Comparison of ENCODE assay signal across 8 cellular contexts in genomic region chr3:184133840-184134745, GRCh38. TPM values are rescaled to one million over a fixed set of nuclear protein-coding genes. Genes with fewer than 3 reads are reported as not detected.
A peak's percentile ranks its signal among the peaks of the same experiment; 100 is the strongest.
DNase-seq lines count a peak whose midpoint lies in the region; ATAC-seq and TF ChIP-seq lines count a peak whose summit lies in the region.

No MANE protein-coding gene starts in this region.

- WGBS in endodermal cell (ENCODE audit: insufficient coverage in 1 of 2, insufficient read length in 1 of 2), 2 experiments: 0 to 1% methylated on average over 24 to 36 of the region's 37 CpGs

- peaks cover 8% of the 10 kb centered on the region for H3K36me3 ChIP-seq in endodermal cell (ENCODE audit: control insufficient read depth, insufficient read depth, low read length)

- ATAC-seq in HG03342 (IDR thresholded peaks at IDR 0.05; ENCODE audit: unreplicated experiment): peak; percentile 43
- ATAC-seq in GM19324 (IDR thresholded peaks at IDR 0.05; ENCODE audit: low FRiP score, unreplicated experiment): no peak

- no peaks in the 10 kb centered on the region for H3K4me1 ChIP-seq in endodermal cell (ENCODE audit: control insufficient read depth, insufficient read depth, low read length)

- H3K9me3 Mint-ChIP-seq in activated CD4-positive, alpha-beta memory T cell treated with anti-CD3 and anti-CD28 coated beads, Interleukin-2, amount 10 ng/mL, durations not matched to agents 7 days and 5 days: no peaks in the 10 kb centered on the region
- H3K9me3 Mint-ChIP-seq in endodermal cell: no peaks in the 10 kb centered on the region

- DNase-seq in ELR (ENCODE audit: low read depth) (peak; percentile 90), NCI-H526 treated with DMSO at 0.1 percent for 48 hours (lab: John Stamatoyannopoulos, UW) (peak; percentile 78), endodermal cell (peak; percentile 90), medulla oblongata (ENCODE audit: extremely low spot score) (peak; percentile 91)
- peak; percentile 41 for DNase-seq in activated CD4-positive, alpha-beta memory T cell treated with anti-CD3 and anti-CD28 coated beads, Interleukin-2, amount 10 ng/mL, durations not matched to agents 7 days and 5 days
- peak; percentile 44 to 55 for DNase-seq in stimulated activated CD8-positive, alpha-beta memory T cell treated with anti-CD3 and anti-CD28 coated beads, Interleukin-2, amount 100 ng/mL, for 48 hours (ENCODE audit: low read depth in 2 of 2)

- TF ChIP-seq CTCF in endodermal cell (conservative IDR thresholded peaks at IDR 0.05): no peak

- H3K4me3 ChIP-seq in endodermal cell (ENCODE audit: low read length): peak overlapping the region; percentile 94

- CTCF ChIA-PET in activated CD4-positive, alpha-beta memory T cell treated with anti-CD3 and anti-CD28 coated beads, Interleukin-2, amount 10 ng/mL, durations not matched to agents 7 days and 5 days (lab: Charles Lee): interaction anchor here (1.4 to 4.1 kb wide), 3 partner anchors 11 to 116 kb away, joined by 6 to 17 read pairs (median 6); partner anchors contain the start of genes ABCC5 and EEF1AKMT4

- peaks cover 15% of the 10 kb centered on the region for H3K36me3 Mint-ChIP-seq in activated CD4-positive, alpha-beta memory T cell treated with anti-CD3 and anti-CD28 coated beads, Interleukin-2, amount 10 ng/mL, durations not matched to agents 7 days and 5 days (ENCODE audit: low read depth)
- peaks cover 7% of the 10 kb centered on the region for H3K36me3 Mint-ChIP-seq in endodermal cell (ENCODE audit: low read depth)

- H3K27ac Mint-ChIP-seq in activated CD4-positive, alpha-beta memory T cell treated with anti-CD3 and anti-CD28 coated beads, Interleukin-2, amount 10 ng/mL, durations not matched to agents 7 days and 5 days: peak overlapping the region; percentile 90
- H3K27ac Mint-ChIP-seq in endodermal cell: peak overlapping the region; percentile 71

- POLR2A ChIA-PET in activated CD4-positive, alpha-beta memory T cell treated with anti-CD3 and anti-CD28 coated beads, Interleukin-2, amount 10 ng/mL, durations not matched to agents 7 days and 5 days (lab: Charles Lee): interaction anchor here (1.0 to 4.9 kb wide), 8 partner anchors 10 to 250 kb away, joined by 3 to 27 read pairs (median 7); partner anchors contain the start of genes ALG3, DVL3 and EEF1AKMT4

- no peaks in the 10 kb centered on the region for H3K27me3 Mint-ChIP-seq in activated CD4-positive, alpha-beta memory T cell treated with anti-CD3 and anti-CD28 coated beads, Interleukin-2, amount 10 ng/mL, durations not matched to agents 7 days and 5 days
- peaks cover 16% of the 10 kb centered on the region for H3K27me3 Mint-ChIP-seq in endodermal cell (ENCODE audit: insufficient read depth)

- peaks cover 5% of the 10 kb centered on the region for H3K27me3 ChIP-seq in endodermal cell (ENCODE audit: control insufficient read depth, insufficient read depth, low read length, poor library complexity, severe bottlenecking)

- H3K9ac ChIP-seq in endodermal cell (ENCODE audit: extremely low read depth, low read length, poor library complexity, severe bottlenecking): peak overlapping the region; percentile 81

- H3K4me3 Mint-ChIP-seq in activated CD4-positive, alpha-beta memory T cell treated with anti-CD3 and anti-CD28 coated beads, Interleukin-2, amount 10 ng/mL, durations not matched to agents 7 days and 5 days: peak overlapping the region; percentile 98
- H3K4me3 Mint-ChIP-seq in endodermal cell: peak overlapping the region; percentile 95

- H3K4me1 Mint-ChIP-seq in activated CD4-positive, alpha-beta memory T cell treated with anti-CD3 and anti-CD28 coated beads, Interleukin-2, amount 10 ng/mL, durations not matched to agents 7 days and 5 days: peaks cover 29% of the 10 kb centered on the region
- peaks cover 12% of the 10 kb centered on the region for H3K4me1 Mint-ChIP-seq in endodermal cell

- H3K9me3 ChIP-seq in endodermal cell (ENCODE audit: control insufficient read depth, low read length): no peaks in the 10 kb centered on the region

- no peak overlapping the region for H3K27ac ChIP-seq in endodermal cell (ENCODE audit: low read depth, low read length)

RNA-seq across cellular contexts. Expression of gene EIF2B5, which starts 1.1 kb away (rescaled TPM):
- 10 to 100 TPM; 45.9 to 47.8 TPM for total RNA-seq in activated CD4-positive, alpha-beta memory T cell treated with anti-CD3 and anti-CD28 coated beads, Interleukin-2, amount 10 ng/mL, durations not matched to agents 7 days and 5 days
- total RNA-seq in endodermal cell: 10 to 100 TPM; 33.4 to 37.5 TPM
- 43.1 TPM for polyA plus RNA-seq in endodermal cell (2013, experiment 1 of 2)
- polyA plus RNA-seq in endodermal cell (2013, experiment 2 of 2): 32.9 TPM

RNA-seq across cellular contexts. Expression of gene DVL3, which starts 21.1 kb away (rescaled TPM):
- 10 to 100 TPM; 33.2 to 40.7 TPM for total RNA-seq in activated CD4-positive, alpha-beta memory T cell treated with anti-CD3 and anti-CD28 coated beads, Interleukin-2, amount 10 ng/mL, durations not matched to agents 7 days and 5 days
- total RNA-seq in endodermal cell: 10 to 100 TPM; 90.5 to 95.1 TPM
- polyA plus RNA-seq in endodermal cell (2013, experiment 1 of 2): 84.3 TPM
- 76.5 TPM for polyA plus RNA-seq in endodermal cell (2013, experiment 2 of 2)

RNA-seq across cellular contexts. Expression of gene HTR3E, which starts 37.2 kb away (rescaled TPM):
- total RNA-seq in activated CD4-positive, alpha-beta memory T cell treated with anti-CD3 and anti-CD28 coated beads, Interleukin-2, amount 10 ng/mL, durations not matched to agents 7 days and 5 days: not detected
- total RNA-seq in endodermal cell: not detected
- polyA plus RNA-seq in endodermal cell (2013, experiment 1 of 2): not detected
- polyA plus RNA-seq in endodermal cell (2013, experiment 2 of 2): not detected

RNA-seq across cellular contexts. Expression of gene AP2M1, which starts 40.6 kb away (rescaled TPM):
- 100 to 1,000 TPM; 206 to 218 TPM for total RNA-seq in activated CD4-positive, alpha-beta memory T cell treated with anti-CD3 and anti-CD28 coated beads, Interleukin-2, amount 10 ng/mL, durations not matched to agents 7 days and 5 days
- 100 to 1,000 TPM; 412 to 450 TPM for total RNA-seq in endodermal cell
- polyA plus RNA-seq in endodermal cell (2013, experiment 1 of 2): 350 TPM
- polyA plus RNA-seq in endodermal cell (2013, experiment 2 of 2): 319 TPM

RNA-seq across cellular contexts. Expression of gene ABCF3, which starts 51.9 kb away (rescaled TPM):
- total RNA-seq in activated CD4-positive, alpha-beta memory T cell treated with anti-CD3 and anti-CD28 coated beads, Interleukin-2, amount 10 ng/mL, durations not matched to agents 7 days and 5 days: 10 to 100 TPM; 53.7 to 60.1 TPM
- 10 to 100 TPM; 57.6 to 57.8 TPM for total RNA-seq in endodermal cell
- polyA plus RNA-seq in endodermal cell (2013, experiment 1 of 2): 42.9 TPM
- 32.9 TPM for polyA plus RNA-seq in endodermal cell (2013, experiment 2 of 2)

Comparison
In these comparisons a context has a peak if more than half of its experiments do, and no peak if none do; other contexts are left out.
1. DNase-seq: peak in every context shown above with its lines; median percentile 91 in medulla oblongata; 90 in ELR; 90 in endodermal cell; 78 in NCI-H526 treated with DMSO at 0.1 percent for 48 hours; 50 in stimulated activated CD8-positive, alpha-beta memory T cell treated with anti-CD3 and anti-CD28 coated beads, Interleukin-2, amount 100 ng/mL, for 48 hours; 41 in activated CD4-positive, alpha-beta memory T cell treated with anti-CD3 and anti-CD28 coated beads, Interleukin-2, amount 10 ng/mL, durations not matched to agents 7 days and 5 days.